8 cellular contexts compared by ENCODE assay signal in genomic region chr16:1983544-1984346, GRCh38.
DNase-seq lines count a peak whose midpoint lies in the region; ATAC-seq and TF ChIP-seq lines count a peak whose summit lies in the region.

Gene GFER, plus strand, starts transcription at chr16:1984193. Its CDS starts 26 bp downstream, at chr16:1984219.

- no peaks in the 10 kb centered on the region for H3K9me3 ChIP-seq in tibial artery

- H2AFZ ChIP-seq in KMS-11 (ENCODE audit: low read depth), result peak within 1 kb of the TSS; percentile 55

- TF ChIP-seq CTCF in KMS-11 (conservative IDR thresholded peaks at IDR 0.05; ENCODE audit: low read depth, low read length) (0 out of 2 replicates have a peak, but pooled peaks have one; percentile 31), foreskin fibroblast (IDR thresholded peaks at IDR 0.05; ENCODE audit: low read depth, low read length) (peak; percentile 18), nephron (IDR thresholded peaks at IDR 0.05; ENCODE audit: unreplicated experiment in 3 of 3) (peak; percentile 26 to 57 (median 44)), tibial artery (IDR thresholded peaks at IDR 0.05) (peak in 1 of 2 experiments; percentile 22)

- no peak within 1 kb of the TSS for H3K4me3 ChIP-seq in KMS-11 (IDR thresholded peaks at IDR 0.05; ENCODE audit: insufficient read depth, low read depth, low read length)
- peak within 1 kb of the TSS; percentile 72 to 76 for H3K4me3 ChIP-seq in foreskin fibroblast (ENCODE audit: low read depth in 1 of 2, low read length in 2 of 2)
- H3K4me3 ChIP-seq in tibial artery, result peak within 1 kb of the TSS; percentile 80 to 88

- peaks cover 37% of the 10 kb centered on the region for H3K4me1 ChIP-seq in KMS-11 (ENCODE audit: low read depth, poor library complexity, severe bottlenecking)
- H3K4me1 ChIP-seq in tibial artery, result peaks cover 8 to 50% (median 26%) of the 10 kb centered on the region in 4 donors

- peaks cover 12% of the 10 kb centered on the region for H3K36me3 Mint-ChIP-seq in nephron (ENCODE audit: low read depth)

- H3K9me3 Mint-ChIP-seq in nephron, result no peaks in the 10 kb centered on the region

- H4K20me1 ChIP-seq in KMS-11 (ENCODE audit: insufficient read depth), result no peaks in the 10 kb centered on the region

- H3K4me1 Mint-ChIP-seq in nephron, result peaks cover 29% of the 10 kb centered on the region

- H3K4me2 ChIP-seq in KMS-11, result peak within 1 kb of the TSS; percentile 85

- H3K9ac ChIP-seq in KMS-11, result peak within 1 kb of the TSS; percentile 71

- H3K27ac ChIP-seq in KMS-11 (no peak within 1 kb of the TSS), tibial artery (peak within 1 kb of the TSS; percentile 64 to 80)

- H3K36me3 ChIP-seq in KMS-11 (ENCODE audit: insufficient read depth) (no peaks in the 10 kb centered on the region), tibial artery (peaks cover 11 to 29% (median 15%) of the 10 kb centered on the region in 3 donors)

- H3K27ac Mint-ChIP-seq in nephron, result peak within 1 kb of the TSS; percentile 46 to 88 (median 57)

- peak; percentile 63 for ATAC-seq in GM21825 (IDR thresholded peaks at IDR 0.05; ENCODE audit: unreplicated experiment)

- H3K4me3 Mint-ChIP-seq in nephron, result peak within 1 kb of the TSS; percentile 87 to 88 (median 87)

- H3K27me3 ChIP-seq in KMS-11 (ENCODE audit: insufficient read depth, low read depth), result peaks cover 5% of the 10 kb centered on the region; the same call in 1 of the 2 replicates
- H3K27me3 ChIP-seq in tibial artery, result peaks cover 0 to 37% of the 10 kb centered on the region in 2 donors

- DNase-seq in GF-D8 (lab: John Stamatoyannopoulos, UW) (peak; percentile 67), RKO (ENCODE audit: low spot score) (peak; percentile 92), foreskin fibroblast (peak; percentile 94 to 98), tibial artery (peak; percentile 85 to 93)
- peak; percentile 79 for DNase-seq in activated naive CD4-positive, alpha-beta T cell treated with Interleukin-2 at 50 U/mL for 16 hours

- intact Hi-C loops in tibial artery (cut with DNase I; ENCODE audit: low total_unique reads), result no loop called here

- peaks cover 61% of the 10 kb centered on the region for H3K27me3 Mint-ChIP-seq in nephron (ENCODE audit: low read depth)

- H3K79me2 ChIP-seq in KMS-11 (ENCODE audit: insufficient read depth, low read depth), result no peaks in the 10 kb centered on the region
